ENCODE assay signal across 1 cellular context in genomic region chr3:184290331-184290730, GRCh38.
TF ChIP-seq lines count a peak whose summit lies in the region.

No MANE protein-coding gene starts in this region.

TF ChIP-seq in HepG2, 621 proteins besides CTCF, POLR2A, EP300 and RAD21:
- TF ChIP-seq SOX13 (IDR thresholded peaks at IDR 0.05), result no peak
- TF ChIP-seq SOX13 (CRISPR knock-in tag; conservative IDR thresholded peaks at IDR 0.05 in 1 of 2, IDR thresholded peaks at IDR 0.05 in 1 of 2), result no peak
- TF ChIP-seq ZNF414 (CRISPR knock-in tag; IDR thresholded peaks at IDR 0.05), result no peak
- no peak for TF ChIP-seq FOXK1 (CRISPR knock-in tag; IDR thresholded peaks at IDR 0.05; ENCODE audit: borderline replicate concordance, low read depth)
- TF ChIP-seq POLR2AphosphoS2 (IDR thresholded peaks at IDR 0.05; ENCODE audit: low read depth, low read length), result no peak
- TF ChIP-seq ZNF615 (CRISPR knock-in tag; IDR thresholded peaks at IDR 0.05; ENCODE audit: borderline replicate concordance), result no peak
- TF ChIP-seq NAIF1 (CRISPR knock-in tag; IDR thresholded peaks at IDR 0.05; ENCODE audit: borderline replicate concordance), result no peak
- no peak for TF ChIP-seq ZNF883 (CRISPR knock-in tag; IDR thresholded peaks at IDR 0.05; ENCODE audit: not compliant biosample characterization)
- TF ChIP-seq ZNF224 (CRISPR knock-in tag; IDR thresholded peaks at IDR 0.05), result no peak
- TF ChIP-seq EZH2 (conservative IDR thresholded peaks at IDR 0.05; ENCODE audit: low read depth, low read length), result no peak
- TF ChIP-seq MYPOP (CRISPR knock-in tag; IDR thresholded peaks at IDR 0.05), result no peak
- TF ChIP-seq MATR3 (CRISPR knock-in tag; IDR thresholded peaks at IDR 0.05), result no peak
- TF ChIP-seq TBP (CRISPR knock-in tag; IDR thresholded peaks at IDR 0.05), result no peak
- TF ChIP-seq ZBTB42 (CRISPR knock-in tag; IDR thresholded peaks at IDR 0.05), result no peak
- TF ChIP-seq E2F1 (CRISPR knock-in tag; IDR thresholded peaks at IDR 0.05), result no peak
- TF ChIP-seq HOXA3 (CRISPR knock-in tag; IDR thresholded peaks at IDR 0.05), result no peak
